ENCODE assay signal across 8 cellular contexts in the genomic region with DNA sequence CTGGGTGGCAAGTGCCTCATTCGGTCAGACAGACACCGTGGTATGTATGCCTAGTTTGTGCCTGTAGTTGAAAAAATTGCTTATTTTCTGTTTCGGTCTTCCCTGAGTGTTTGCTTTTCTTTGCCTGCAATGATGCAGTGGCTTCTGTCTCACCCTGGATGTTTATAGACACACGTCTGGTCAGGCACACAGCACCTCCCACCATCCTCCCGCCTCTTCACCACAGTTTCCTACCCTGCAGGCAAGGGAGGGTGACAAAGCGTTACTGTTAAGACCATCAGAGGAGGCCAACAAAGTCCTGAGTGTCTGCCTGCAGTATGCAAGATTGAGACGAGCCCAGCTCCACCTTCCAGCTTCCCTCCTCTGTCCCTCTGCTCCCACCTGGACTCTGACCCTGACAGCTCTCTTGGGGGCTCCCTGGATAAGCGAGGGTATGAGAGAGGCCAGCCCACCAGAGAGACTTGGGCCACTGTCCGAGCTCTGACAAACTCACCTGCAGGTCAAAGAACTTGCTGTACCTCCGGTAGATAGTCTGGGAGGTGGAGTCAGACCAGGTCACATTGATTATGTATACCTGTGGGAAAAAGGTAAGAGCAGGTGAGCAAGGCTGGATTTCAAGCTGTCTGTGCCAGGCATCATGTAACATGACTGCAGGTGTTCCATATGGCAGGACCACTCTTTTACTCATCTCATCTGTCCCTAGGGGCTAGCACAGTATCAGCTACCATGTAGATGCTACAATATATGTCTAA. TPM values are rescaled to one million over a fixed set of nuclear protein-coding genes. Genes with fewer than 3 reads are reported as not detected.
DNase-seq lines count a peak whose midpoint lies in the region; ATAC-seq and TF ChIP-seq lines count a peak whose summit lies in the region.

No MANE protein-coding gene starts in this region.

- ATAC-seq in GM18498 (IDR thresholded peaks at IDR 0.05; ENCODE audit: unreplicated experiment) (peak; percentile 88), HG02763 (IDR thresholded peaks at IDR 0.05; ENCODE audit: unreplicated experiment) (peak; percentile 84), GM19455 (IDR thresholded peaks at IDR 0.05; ENCODE audit: unreplicated experiment) (no peak)
- peak; percentile 89 for ATAC-seq in central memory CD8-positive, alpha-beta T cell (replicated peaks; ENCODE audit: extremely low read depth, poor library complexity, severe bottlenecking)

- H3K27me3 ChIP-seq in Peyer's patch: no peaks in the 10 kb centered on the region

- no peaks in the 10 kb centered on the region for H3K9me3 ChIP-seq in Peyer's patch

- no peaks in the 10 kb centered on the region for H3K9me3 Mint-ChIP-seq in central memory CD8-positive, alpha-beta T cell

- peak overlapping the region; percentile 47 for H3K4me3 Mint-ChIP-seq in central memory CD8-positive, alpha-beta T cell

- H3K27me3 Mint-ChIP-seq in central memory CD8-positive, alpha-beta T cell: no peaks in the 10 kb centered on the region

- no peak for TF ChIP-seq CTCF in Peyer's patch (IDR thresholded peaks at IDR 0.05)

- peaks cover 0 to 23% (median 9%) of the 10 kb centered on the region in 4 donors for H3K4me1 ChIP-seq in Peyer's patch

- peak overlapping the region; percentile 81 for H3K27ac Mint-ChIP-seq in central memory CD8-positive, alpha-beta T cell (ENCODE audit: low read depth)

- peak overlapping the region in 2 of 4 donors; percentile 11 to 51 for H3K27ac ChIP-seq in Peyer's patch

- H3K36me3 Mint-ChIP-seq in central memory CD8-positive, alpha-beta T cell (ENCODE audit: insufficient read depth): no peaks in the 10 kb centered on the region

- TF ChIP-seq POLR2A in Peyer's patch (IDR thresholded peaks at IDR 0.05): no peak

- peak in 2 of 3 donors; percentile 30 to 59 for DNase-seq in Peyer's patch
- peak in 1 of 2 donors; percentile 57 for DNase-seq in central memory CD8-positive, alpha-beta T cell (ENCODE audit: low spot score in 2 of 2)
- peak; percentile 57 for DNase-seq in stimulated activated CD8-positive, alpha-beta memory T cell treated with anti-CD3 and anti-CD28 coated beads, Interleukin-4, amount 100 ng/mL, for 48 hours
- no peak for DNase-seq in NCI-H446 (lab: John Stamatoyannopoulos, UW)
- DNase-seq in globus pallidus (ENCODE audit: low spot score): no peak

- no peak overlapping the region for H3K4me3 ChIP-seq in Peyer's patch

- H3K4me1 Mint-ChIP-seq in central memory CD8-positive, alpha-beta T cell: peaks cover 21% of the 10 kb centered on the region

- H3K36me3 ChIP-seq in Peyer's patch: no peaks in the 10 kb centered on the region

RNA-seq across cellular contexts. Expression of a gene that starts 54.4 kb away (rescaled TPM):
- total RNA-seq in Peyer's patch: 10 to 100 TPM; 12.1 to 68.5 (median 21.7) TPM

Comparison
In these comparisons a context has a peak if more than half of its experiments do, and no peak if none do; other contexts are left out.
1. DNase-seq: peak in Peyer's patch (2 of 3) and stimulated activated CD8-positive, alpha-beta memory T cell treated with anti-CD3 and anti-CD28 coated beads, Interleukin-4, amount 100 ng/mL, for 48 hours (single experiment); none in NCI-H446 (0 of 2) and globus pallidus (single experiment).